Comparison of ENCODE assay signal across 1 cellular context in genomic region chr12:57522887-57523705, GRCh38.
TF ChIP-seq lines count a peak whose summit lies in the region.

No MANE protein-coding gene starts in this region.

TF ChIP-seq in K562, 482 proteins besides CTCF, POLR2A, EP300 and RAD21 (continued from another document and continues in another):
- 0 out of 2 replicates have a peak, but pooled peaks have one; percentile 37 for TF ChIP-seq ZBTB40 (IDR thresholded peaks at IDR 0.05)
- no peak for TF ChIP-seq ZBTB40 (CRISPR knock-in tag; IDR thresholded peaks at IDR 0.05)
- no peak for TF ChIP-seq MAFG (tag; conservative IDR thresholded peaks at IDR 0.05)
- no peak for TF ChIP-seq MECOM (CRISPR knock-in tag; IDR thresholded peaks at IDR 0.05)
- TF ChIP-seq ARID1B (IDR thresholded peaks at IDR 0.05), result 0 out of 2 replicates have a peak, but pooled peaks have one; percentile 23
- TF ChIP-seq NFRKB (IDR thresholded peaks at IDR 0.05; ENCODE audit: low read depth), result 0 out of 2 replicates have a peak, but pooled peaks have one; percentile 53
- no peak for TF ChIP-seq ATF2 (CRISPR knock-in tag; IDR thresholded peaks at IDR 0.05)
- TF ChIP-seq ZBTB7A (IDR thresholded peaks at IDR 0.05; ENCODE audit: borderline replicate concordance, control insufficient read depth, low read depth, low read length), result peak; percentile 63; the same call in 1 of the 2 replicates
- TF ChIP-seq KDM5B (IDR thresholded peaks at IDR 0.05; ENCODE audit: insufficient replicate concordance, low read depth, low read length), result peak; percentile 41
- 0 out of 2 replicates have a peak, but pooled peaks have one; percentile 52 for TF ChIP-seq ELF2 (CRISPR knock-in tag; IDR thresholded peaks at IDR 0.05)
- TF ChIP-seq ZNF3 (CRISPR knock-in tag; IDR thresholded peaks at IDR 0.05), result no peak
- TF ChIP-seq JUNB (CRISPR knock-in tag; conservative IDR thresholded peaks at IDR 0.05), result no peak
- TF ChIP-seq SPI1 (IDR thresholded peaks at IDR 0.05; ENCODE audit: borderline replicate concordance, low read depth, low read length), result peak; percentile 61; the same call in 1 of the 2 replicates
- TF ChIP-seq CEBPB (tag; IDR thresholded peaks at IDR 0.05), result peak; percentile 47
- no peak for TF ChIP-seq ZNF57 (CRISPR knock-in tag; IDR thresholded peaks at IDR 0.05)
- no peak for TF ChIP-seq ZFP91 (CRISPR knock-in tag; IDR thresholded peaks at IDR 0.05)
- TF ChIP-seq KDM1A (IDR thresholded peaks at IDR 0.05), result no peak
- TF ChIP-seq NCOA1 (IDR thresholded peaks at IDR 0.05; ENCODE audit: low read depth), result no peak
- TF ChIP-seq MEIS2 (IDR thresholded peaks at IDR 0.05; ENCODE audit: partially characterized antibody), result peak; percentile 77
- no peak for TF ChIP-seq CTBP1 (IDR thresholded peaks at IDR 0.05; ENCODE audit: borderline replicate concordance)
- TF ChIP-seq MLLT1 (IDR thresholded peaks at IDR 0.05), result peak; percentile 50 to 58; a peak in 2 of 4 replicates
- peak; percentile 49; the same call in 1 of the 2 replicates for TF ChIP-seq PML (IDR thresholded peaks at IDR 0.05; ENCODE audit: low read length)
- no peak for TF ChIP-seq UBTF (IDR thresholded peaks at IDR 0.05; ENCODE audit: borderline replicate concordance in 1 of 2, low read depth in 2 of 2, low read length in 2 of 2)
- TF ChIP-seq ZBTB11 (CRISPR knock-in tag; IDR thresholded peaks at IDR 0.05), result 0 out of 6 replicates have a peak, but pooled peaks of 1 of the 3 experiments have one; percentile 8
- no peak for TF ChIP-seq PHF21A (IDR thresholded peaks at IDR 0.05; ENCODE audit: borderline replicate concordance, low read depth)
- TF ChIP-seq ZBTB26 (CRISPR knock-in tag; IDR thresholded peaks at IDR 0.05), result peak; percentile 86
- TF ChIP-seq ILF3 (IDR thresholded peaks at IDR 0.05; ENCODE audit: borderline replicate concordance), result no peak
- peak; percentile 69 for TF ChIP-seq PCBP2 (IDR thresholded peaks at IDR 0.05; ENCODE audit: low read depth, low read length, poor library complexity, severe bottlenecking)
- no peak for TF ChIP-seq CHCHD3 (CRISPR knock-in tag; IDR thresholded peaks at IDR 0.05)
- no peak for TF ChIP-seq MAFK (IDR thresholded peaks at IDR 0.05; ENCODE audit: low read length)
- TF ChIP-seq ZNF175 (CRISPR knock-in tag; IDR thresholded peaks at IDR 0.05; ENCODE audit: low read depth), result no peak
- no peak for TF ChIP-seq CGGBP1 (CRISPR knock-in tag; IDR thresholded peaks at IDR 0.05)
- no peak for TF ChIP-seq BDP1 (IDR thresholded peaks at IDR 0.05; ENCODE audit: insufficient read depth, insufficient read length)
- no peak for TF ChIP-seq ZNF655 (CRISPR knock-in tag; IDR thresholded peaks at IDR 0.05)
